In genomic region chr16:5032748-5033167, GRCh38 we compare ENCODE assay signal across 8 cellular contexts. TPM values are rescaled to one million over a fixed set of nuclear protein-coding genes. Genes with fewer than 3 reads are reported as not detected.
A peak's percentile ranks its signal among the peaks of the same experiment; 100 is the strongest.
DNase-seq lines count a peak whose midpoint lies in the region; ATAC-seq, FAIRE-seq and TF ChIP-seq lines count a peak whose summit lies in the region.

No MANE protein-coding gene starts in this region.

- H3K4me3 ChIP-seq in bronchial epithelial cell (ENCODE audit: low read depth, low read length) (peak overlapping the region; percentile 70), mesenchymal stem cell (ENCODE audit: insufficient read depth in 1 of 2, low read depth in 1 of 2, low read length in 2 of 2) (peak overlapping the region; percentile 82 to 91)

- H3K4me1 ChIP-seq in mesenchymal stem cell (ENCODE audit: control insufficient read depth, insufficient read depth, low read depth, low read length), result peaks cover 7% of the 10 kb centered on the region

- no peak for FAIRE-seq in bronchial epithelial cell (lab: Jason Lieb, UNC)

- no peaks in the 10 kb centered on the region for H3K27me3 Mint-ChIP-seq in stimulated activated naive CD8-positive, alpha-beta T cell treated with anti-CD3 and anti-CD28 coated beads, Interleukin-15, Interleukin-2, amounts not matched to agents 100 ng/mL and 50 ng/mL, for 24 hours

- H3K23ac ChIP-seq in mesenchymal stem cell (ENCODE audit: low read length in 2 of 2), result no peak overlapping the region

- H2BK12ac ChIP-seq in mesenchymal stem cell (ENCODE audit: low read length in 2 of 2), result no peak overlapping the region

- no peak overlapping the region for H2BK15ac ChIP-seq in mesenchymal stem cell (ENCODE audit: low read depth, poor library complexity, severe bottlenecking)

- peak overlapping the region; percentile 91 for H3K4me2 ChIP-seq in mesenchymal stem cell (ENCODE audit: low read length, poor library complexity, severe bottlenecking)

- no peak overlapping the region for H3K27ac ChIP-seq in mesenchymal stem cell (ENCODE audit: low read length, poor library complexity, severe bottlenecking)

- H3K18ac ChIP-seq in mesenchymal stem cell (ENCODE audit: low read depth in 1 of 2, low read length in 2 of 2), result no peak overlapping the region

- no peak overlapping the region for H3K14ac ChIP-seq in mesenchymal stem cell (ENCODE audit: low read length in 2 of 2)

- TF ChIP-seq CTCF in bronchial epithelial cell (IDR thresholded peaks at IDR 0.05; ENCODE audit: insufficient read depth, low read length, severe bottlenecking), result no peak

- H3K4me1 Mint-ChIP-seq in stimulated activated naive CD8-positive, alpha-beta T cell treated with anti-CD3 and anti-CD28 coated beads, Interleukin-15, Interleukin-2, amounts not matched to agents 100 ng/mL and 50 ng/mL, for 24 hours (ENCODE audit: low read depth), result peaks cover 16% of the 10 kb centered on the region

- no peak overlapping the region for H2AK5ac ChIP-seq in mesenchymal stem cell (ENCODE audit: low read length, severe bottlenecking)

- H3K9ac ChIP-seq in mesenchymal stem cell (ENCODE audit: low read length), result peak overlapping the region; percentile 87

- no peak for DNase-seq in stimulated activated naive CD8-positive, alpha-beta T cell treated with anti-CD3 and anti-CD28 coated beads, Interleukin-15, Interleukin-2, amounts not matched to agents 100 U/mL and 50 U/mL, for 24 hours
- DNase-seq in bronchial epithelial cell (ENCODE audit: low read depth) (no peak), mesenchymal stem cell (no peak), HT-29 (ENCODE audit: low spot score) (no peak), NOMO-1 (lab: John Stamatoyannopoulos, UW; ENCODE audit: unreplicated experiment in 2 of 2) (no peak)
- no peak for DNase-seq in activated CD8-positive, alpha-beta memory T cell treated with anti-CD3 and anti-CD28 coated beads, Interleukin-2, amount 50 U/mL, for 4 hours

- no peaks in the 10 kb centered on the region for H3K9me3 Mint-ChIP-seq in stimulated activated naive CD8-positive, alpha-beta T cell treated with anti-CD3 and anti-CD28 coated beads, Interleukin-15, Interleukin-2, amounts not matched to agents 100 ng/mL and 50 ng/mL, for 24 hours

- H3K36me3 ChIP-seq in bronchial epithelial cell (ENCODE audit: control insufficient read depth, insufficient read depth, low read length), result peaks cover 2% of the 10 kb centered on the region
- peaks cover 12 to 25% of the 10 kb centered on the region in 2 experiments for H3K36me3 ChIP-seq in mesenchymal stem cell (ENCODE audit: control insufficient read depth in 1 of 2, insufficient read depth in 2 of 2, low read depth in 1 of 2, low read length in 2 of 2)

- no peaks in the 10 kb centered on the region for H3K27me3 ChIP-seq in bronchial epithelial cell (ENCODE audit: control insufficient read depth, insufficient read depth, low read length)
- H3K27me3 ChIP-seq in mesenchymal stem cell (ENCODE audit: control insufficient read depth in 1 of 2, insufficient read depth in 1 of 2, low read length in 2 of 2), result peaks cover 0 to 8% of the 10 kb centered on the region in 2 experiments

- no peak overlapping the region for H3K4ac ChIP-seq in mesenchymal stem cell (ENCODE audit: low read depth in 1 of 2, low read length in 2 of 2)

- H2AFZ ChIP-seq in mesenchymal stem cell (ENCODE audit: low read depth, low read length), result peak overlapping the region; percentile 97

- no peaks in the 10 kb centered on the region for H3K9me3 ChIP-seq in mesenchymal stem cell (ENCODE audit: control insufficient read depth, low read length)

- peaks cover 16% of the 10 kb centered on the region for H3K36me3 Mint-ChIP-seq in stimulated activated naive CD8-positive, alpha-beta T cell treated with anti-CD3 and anti-CD28 coated beads, Interleukin-15, Interleukin-2, amounts not matched to agents 100 ng/mL and 50 ng/mL, for 24 hours (ENCODE audit: low read depth)

- H2BK120ac ChIP-seq in mesenchymal stem cell (ENCODE audit: low read depth, low read length), result no peak overlapping the region

- H3K27ac Mint-ChIP-seq in stimulated activated naive CD8-positive, alpha-beta T cell treated with anti-CD3 and anti-CD28 coated beads, Interleukin-15, Interleukin-2, amounts not matched to agents 100 ng/mL and 50 ng/mL, for 24 hours, result peak overlapping the region; percentile 54

- H3K4me3 Mint-ChIP-seq in stimulated activated naive CD8-positive, alpha-beta T cell treated with anti-CD3 and anti-CD28 coated beads, Interleukin-15, Interleukin-2, amounts not matched to agents 100 ng/mL and 50 ng/mL, for 24 hours, result peak overlapping the region; percentile 77

- peak overlapping the region; percentile 99 for H4K8ac ChIP-seq in mesenchymal stem cell (ENCODE audit: low read length)

- no peak for ATAC-seq in stimulated activated naive CD8-positive, alpha-beta T cell treated with anti-CD3 and anti-CD28 coated beads, Interleukin-15, Interleukin-2, amounts not matched to agents 100 U/mL and 50 U/mL, for 24 hours
- no peak for ATAC-seq in GM21515 (IDR thresholded peaks at IDR 0.05; ENCODE audit: unreplicated experiment)

- peaks cover 20% of the 10 kb centered on the region for H3K79me1 ChIP-seq in mesenchymal stem cell (replicated peaks; ENCODE audit: low read length, poor library complexity, severe bottlenecking)

- no peak overlapping the region for H4K91ac ChIP-seq in mesenchymal stem cell (ENCODE audit: low read length)

- no peak overlapping the region for H2BK5ac ChIP-seq in mesenchymal stem cell (ENCODE audit: low read depth, low read length, poor library complexity, severe bottlenecking)

- WGBS in mesenchymal stem cell, result 73% methylated on average over 12 of the region's 12 CpGs

RNA-seq across cellular contexts. Expression of gene NAGPA, which starts 1.0 kb away (rescaled TPM):
- total RNA-seq in bronchial epithelial cell, result 9.2 and 9.7 TPM in 2 replicates
- polyA plus RNA-seq in mesenchymal stem cell (2013, experiment 1 of 2), result 12.3 TPM
- polyA plus RNA-seq in mesenchymal stem cell (2013, experiment 2 of 2), result 13.2 TPM
- total RNA-seq in HT-29 (2014; rRNA removed; shearing (Covaris generic)), result 30.5 and 34.7 TPM in 2 replicates

RNA-seq across cellular contexts. Expression of gene C16orf89, which starts 33.0 kb away (rescaled TPM):
- total RNA-seq in bronchial epithelial cell, result not detected in 2 replicates
- 0.17 TPM for polyA plus RNA-seq in mesenchymal stem cell (2013, experiment 1 of 2)
- polyA plus RNA-seq in mesenchymal stem cell (2013, experiment 2 of 2), result 0.22 TPM
- not detected in 2 replicates for total RNA-seq in HT-29 (2014; rRNA removed; shearing (Covaris generic))

RNA-seq across cellular contexts. Expression of gene ALG1, which starts 38.9 kb away (rescaled TPM):
- total RNA-seq in bronchial epithelial cell, result 16.4 and 20.5 TPM in 2 replicates
- polyA plus RNA-seq in mesenchymal stem cell (2013, experiment 1 of 2), result 30.9 TPM
- 32.6 TPM for polyA plus RNA-seq in mesenchymal stem cell (2013, experiment 2 of 2)
- total RNA-seq in HT-29 (2014; rRNA removed; shearing (Covaris generic)), result 48.6 and 53.1 TPM in 2 replicates
